8 cellular contexts compared by ENCODE assay signal in the genomic region with DNA sequence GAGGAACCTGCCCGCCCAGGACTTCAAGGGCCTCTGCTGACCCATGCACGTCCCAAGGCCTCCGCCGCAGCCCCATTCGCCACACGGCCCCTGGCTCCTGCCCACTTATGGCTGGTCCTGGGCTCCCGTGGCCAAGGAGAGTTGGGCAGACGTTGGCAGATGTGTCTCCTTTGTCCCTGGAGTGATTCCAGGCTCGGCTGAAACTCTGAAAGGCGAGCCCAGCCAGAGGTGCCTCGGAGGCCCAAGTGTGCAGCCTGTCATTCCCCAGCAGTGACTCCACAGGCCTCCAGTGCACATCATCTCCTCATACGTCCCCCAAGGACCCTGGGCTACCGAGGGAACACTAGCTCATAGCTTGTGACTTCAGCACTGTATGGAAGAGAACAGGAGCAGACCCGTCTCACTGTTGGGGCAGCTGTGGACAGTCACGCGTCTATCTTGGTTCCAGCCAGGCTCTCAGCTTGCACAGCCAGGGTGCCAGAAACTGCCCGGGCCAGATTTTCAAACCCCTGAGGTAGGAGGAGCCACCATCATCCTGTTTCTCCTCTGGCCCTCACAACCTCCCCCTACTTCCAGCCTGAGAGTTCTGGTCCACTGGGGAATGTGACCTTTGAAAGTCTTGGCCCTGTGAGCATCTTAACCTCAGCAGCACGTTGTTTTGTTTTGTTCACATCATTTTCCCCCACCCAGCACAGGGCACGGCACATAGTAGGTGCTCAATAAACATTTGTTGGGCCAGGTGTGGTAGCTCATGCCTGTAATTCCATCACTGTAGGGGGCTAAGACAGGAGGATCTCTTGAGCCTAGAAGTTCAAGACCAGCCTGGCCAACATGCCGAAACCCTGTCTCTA. TPM values are rescaled to one million over a fixed set of nuclear protein-coding genes. Genes with fewer than 3 reads are reported as not detected.
DNase-seq lines count a peak whose midpoint lies in the region; ATAC-seq, FAIRE-seq and TF ChIP-seq lines count a peak whose summit lies in the region.

No MANE protein-coding gene starts in this region.

- peak overlapping the region; percentile 82 for H4K91ac ChIP-seq in IMR-90 (ENCODE audit: insufficient read depth, low read depth, low read length)

- CTCF ChIA-PET in IMR-90 (lab: Yijun Ruan, JAX): no interaction called here
- CTCF ChIA-PET in activated CD8-positive, alpha-beta T cell treated with anti-CD3 and anti-CD28 coated beads for 36 hours (lab: Charles Lee): interaction anchor here (1.0 to 1.3 kb wide), 3 partner anchors 8 to 201 kb away, joined by 3 to 4 read pairs (median 3); no protein-coding TSS in a partner anchor

- peak overlapping the region; percentile 81 for H2BK5ac ChIP-seq in IMR-90 (ENCODE audit: low read depth, low read length, poor library complexity, severe bottlenecking)

- H3K27me3 ChIP-seq in IMR-90 (ENCODE audit: control insufficient read depth, insufficient read depth, low read length): no peaks in the 10 kb centered on the region
- H3K27me3 ChIP-seq in ascending aorta: no peaks in the 10 kb centered on the region
- H3K27me3 ChIP-seq in stomach: no peaks in the 10 kb centered on the region
- no peaks in the 10 kb centered on the region for H3K27me3 ChIP-seq in MM.1S (replicated peaks; ENCODE audit: insufficient read depth, low read length)

- H3K4me1 ChIP-seq in IMR-90 (ENCODE audit: control insufficient read depth, insufficient read depth, low read length) (peaks cover 22% of the 10 kb centered on the region), ascending aorta (peaks cover 11 to 28% of the 10 kb centered on the region in 2 donors), stomach (peaks cover 37 to 69% (median 60%) of the 10 kb centered on the region in 4 donors), MM.1S (ENCODE audit: low read length) (no peaks in the 10 kb centered on the region)

- H3K27ac ChIP-seq in IMR-90 (ENCODE audit: insufficient read depth, low read length) (peak overlapping the region; percentile 63), ascending aorta (peak overlapping the region; percentile 95 to 97), stomach (peak overlapping the region; percentile 88 to 96 (median 93)), MM.1S (ENCODE audit: low read length) (no peak overlapping the region)

- POLR2A ChIA-PET in IMR-90 (lab: Charles Lee; ENCODE audit: unreplicated experiment): no interaction called here
- POLR2A ChIA-PET in activated CD8-positive, alpha-beta T cell treated with anti-CD3 and anti-CD28 coated beads for 36 hours (lab: Charles Lee): interaction anchor here (0.8 to 2.0 kb wide), 3 partner anchors 14 to 61 kb away, joined by 3 to 10 read pairs (median 4); no protein-coding TSS in a partner anchor

- 13% methylated on average over 6 of the region's 20 CpGs; no CpG with 5 or more reads in 1 of the 2 experiments for WGBS in IMR-90 (ENCODE audit: extremely low coverage in 2 of 2, insufficient read length in 1 of 2), 2 experiments
- 28 to 42% (median 31%) methylated on average over 14 to 20 of the region's 20 CpGs for WGBS in stomach, 5 donors

- no peak overlapping the region for H3K27ac Mint-ChIP-seq in activated CD8-positive, alpha-beta T cell treated with anti-CD3 and anti-CD28 coated beads for 36 hours

- H3K4me2 ChIP-seq in IMR-90 (ENCODE audit: low read depth, low read length): peak overlapping the region; percentile 3; the same call in 1 of the 2 replicates
- no peak overlapping the region for H3K4me2 ChIP-seq in MM.1S (ENCODE audit: low read depth, low read length)

- H4K8ac ChIP-seq in IMR-90 (ENCODE audit: low read depth in 2 of 2, low read length in 2 of 2): peak overlapping the region; percentile 61 to 73; a peak in 3 of 4 replicates

- no TSS peak for BruUV-seq in IMR-90 (replicated peaks; lab: Mats Ljungman, UMichigan)

- peaks cover 36% of the 10 kb centered on the region for H3K4me1 Mint-ChIP-seq in activated CD8-positive, alpha-beta T cell treated with anti-CD3 and anti-CD28 coated beads for 36 hours (ENCODE audit: low read depth)

- DNase-seq in IMR-90 (peak; percentile 62), ascending aorta (ENCODE audit: low spot score in 2 of 2) (peak; percentile 83 to 91), kidney tubule cell (ENCODE audit: low spot score) (peak; percentile 51), stomach (peak; percentile 65), MM.1S (no peak), GM19239 (ENCODE audit: insufficient read length, low spot score) (no peak)
- no peak for DNase-seq in activated CD8-positive, alpha-beta T cell treated with anti-CD3 and anti-CD28 coated beads for 36 hours

- peak overlapping the region; percentile 8 for H2AK5ac ChIP-seq in IMR-90 (ENCODE audit: low read depth, low read length)

- peak overlapping the region; percentile 73 for H2BK120ac ChIP-seq in IMR-90 (ENCODE audit: low read depth, low read length)

- H2AK9ac ChIP-seq in IMR-90 (replicated peaks; ENCODE audit: low read depth, low read length, poor library complexity): peak overlapping the region; percentile 92

- no peak for TF ChIP-seq RAD21 in IMR-90 (IDR thresholded peaks at IDR 0.05; ENCODE audit: low read length)

- H3K14ac ChIP-seq in IMR-90 (replicated peaks; ENCODE audit: low read depth, low read length): peak overlapping the region; percentile 70

- no peaks in the 10 kb centered on the region for H3K36me3 Mint-ChIP-seq in activated CD8-positive, alpha-beta T cell treated with anti-CD3 and anti-CD28 coated beads for 36 hours (ENCODE audit: low read depth)

- no peaks in the 10 kb centered on the region for H3K27me3 Mint-ChIP-seq in activated CD8-positive, alpha-beta T cell treated with anti-CD3 and anti-CD28 coated beads for 36 hours

- peak overlapping the region; percentile 34 for H3K18ac ChIP-seq in IMR-90 (ENCODE audit: low read depth, low read length)

- H3K4me3 ChIP-seq in IMR-90 (ENCODE audit: insufficient read depth, low read depth, low read length) (no peak overlapping the region), ascending aorta (peak overlapping the region; percentile 48 to 58), stomach (peak overlapping the region; percentile 17 to 31 (median 30)), MM.1S (ENCODE audit: low read length) (no peak overlapping the region)

- TF ChIP-seq CTCF in IMR-90 (conservative IDR thresholded peaks at IDR 0.05; ENCODE audit: low read depth, low read length) (no peak), ascending aorta (IDR thresholded peaks at IDR 0.05) (no peak), stomach (IDR thresholded peaks at IDR 0.05) (no peak), MM.1S (IDR thresholded peaks at IDR 0.05; ENCODE audit: low read length) (no peak)
- TF ChIP-seq CTCF in activated CD8-positive, alpha-beta T cell treated with anti-CD3 and anti-CD28 coated beads for 36 hours (IDR thresholded peaks at IDR 0.05): no peak

- H2BK20ac ChIP-seq in IMR-90 (ENCODE audit: low read depth, low read length): peak overlapping the region; percentile 22

- H4K20me1 ChIP-seq in IMR-90 (ENCODE audit: insufficient read depth, low read length) (no peaks in the 10 kb centered on the region), MM.1S (ENCODE audit: insufficient read depth, low read length) (no peaks in the 10 kb centered on the region)

- 0 out of 4 replicates have a peak, but pooled peaks cover 0 to 5% of the 10 kb centered on the region in 2 experiments for H3K79me1 ChIP-seq in IMR-90 (ENCODE audit: low read depth in 1 of 2, low read length in 2 of 2)

- H3K9ac ChIP-seq in IMR-90 (ENCODE audit: low read depth, low read length) (peak overlapping the region; percentile 9; the same call in 1 of the 2 replicates), MM.1S (ENCODE audit: low read length) (no peak overlapping the region)

- H3K36me3 ChIP-seq in IMR-90 (ENCODE audit: control insufficient read depth, insufficient read depth, low read length) (no peaks in the 10 kb centered on the region), ascending aorta (no peaks in the 10 kb centered on the region), stomach (no peaks in the 10 kb centered on the region), MM.1S (replicated peaks; ENCODE audit: insufficient read depth, low read length) (no peaks in the 10 kb centered on the region)

- H4K5ac ChIP-seq in IMR-90 (ENCODE audit: low read depth, low read length): peak overlapping the region; percentile 77

- H3K23ac ChIP-seq in IMR-90 (ENCODE audit: low read depth, low read length): peak overlapping the region; percentile 55

- H2BK15ac ChIP-seq in IMR-90 (ENCODE audit: low read depth, low read length): peak overlapping the region; percentile 68; the same call in 2 of the 3 replicates

- in situ Hi-C loops in IMR-90 (cut with MboI; ENCODE audit: low sequenced_read_pairs): no loop called here

- H2AFZ ChIP-seq in IMR-90 (replicated peaks; ENCODE audit: low read length, poor library complexity): peak overlapping the region; percentile 90
- no peak overlapping the region for H2AFZ ChIP-seq in MM.1S (ENCODE audit: low read length)

- H3K4ac ChIP-seq in IMR-90 (ENCODE audit: low read depth, low read length): peak overlapping the region; percentile 47

- H3K9me3 Mint-ChIP-seq in activated CD8-positive, alpha-beta T cell treated with anti-CD3 and anti-CD28 coated beads for 36 hours: no peaks in the 10 kb centered on the region

- peaks cover 20% of the 10 kb centered on the region for H3K9me1 ChIP-seq in IMR-90 (ENCODE audit: insufficient read depth, low read length)

- no peaks in the 10 kb centered on the region for H3F3A ChIP-seq in MM.1S (ENCODE audit: insufficient read depth, low read length)

- dilution Hi-C loops in IMR-90 (cut with HindIII; ENCODE audit: low sequenced_read_pairs, unreplicated experiment): no loop called here

- H3K56ac ChIP-seq in IMR-90 (ENCODE audit: extremely low read depth, insufficient read depth, low read length): no peak overlapping the region

- TF ChIP-seq POLR2A in IMR-90 (IDR thresholded peaks at IDR 0.05; ENCODE audit: low read depth, low read length): no peak
- TF ChIP-seq POLR2A in stomach (IDR thresholded peaks at IDR 0.05): no peak

- no peaks in the 10 kb centered on the region for H3K9me2 ChIP-seq in MM.1S (replicated peaks; ENCODE audit: insufficient read depth, low read length)

- no peaks in the 10 kb centered on the region for H3K9me3 ChIP-seq in IMR-90 (ENCODE audit: control insufficient read depth, insufficient read depth, low read length)
- H3K9me3 ChIP-seq in ascending aorta: no peaks in the 10 kb centered on the region
- H3K9me3 ChIP-seq in stomach: no peaks in the 10 kb centered on the region
- H3K9me3 ChIP-seq in MM.1S (replicated peaks; ENCODE audit: insufficient read depth, low read length): no peaks in the 10 kb centered on the region

- peak; percentile 32 for TF ChIP-seq EP300 in stomach (IDR thresholded peaks at IDR 0.05)

- ATAC-seq in IMR-90 (ENCODE audit: low read depth) (peak; percentile 37), GM21786 (IDR thresholded peaks at IDR 0.05; ENCODE audit: unreplicated experiment) (no peak)
- no peak for ATAC-seq in activated CD8-positive, alpha-beta T cell treated with anti-CD3 and anti-CD28 coated beads for 36 hours

- intact Hi-C loops in IMR-90 (cut with micrococcal nuclease) (no loop called here), ascending aorta (cut with DNase I) (loop anchor here (1.0 kb wide), 2 partner anchors 42 to 61 kb away; no protein-coding TSS in a partner anchor), stomach (cut with DNase I; ENCODE audit: low total_unique reads) (no loop called here)
- intact Hi-C loops in activated CD8-positive, alpha-beta T cell treated with anti-CD3 and anti-CD28 coated beads for 36 hours (cut with micrococcal nuclease): no loop called here

- no peak for FAIRE-seq in GM19239 (lab: Jason Lieb, UNC)

- no peak overlapping the region for H3K4me3 Mint-ChIP-seq in activated CD8-positive, alpha-beta T cell treated with anti-CD3 and anti-CD28 coated beads for 36 hours

- no peaks in the 10 kb centered on the region for H3K79me2 ChIP-seq in MM.1S (ENCODE audit: low read length)

RNA-seq across cellular contexts. Expression of gene PSMA6, which starts 50.2 kb away (rescaled TPM):
- total RNA-seq in IMR-90 (2012; rRNA removed) (435 and 530 TPM in 2 replicates), ascending aorta (96.6 TPM), stomach (100 to 1,000 TPM in 2 of 5 donors, 10 to 100 TPM in 3; 10.7 to 178 (median 62.7) TPM)
- polyA plus RNA-seq in IMR-90 (2012; rRNA removed) (171 and 184 TPM in 2 replicates), stomach (100 to 1,000 TPM; 167 to 202 (median 167) TPM)
- polyA plus RNA-seq in IMR-90 (2012; cell fraction: cytosol; rRNA removed): 113 and 127 TPM in 2 replicates
- polyA plus RNA-seq in IMR-90 (2012; cell fraction: nucleus; rRNA removed; ENCODE audit: low replicate concordance): 32.2 and 124 TPM in 2 replicates
- total RNA-seq in activated CD8-positive, alpha-beta T cell treated with anti-CD3 and anti-CD28 coated beads for 36 hours: 100 to 1,000 TPM; 361 to 393 TPM

Comparison
In these comparisons a context has a peak if more than half of its experiments do, and no peak if none do; other contexts are left out.
1. DNase-seq: peak in IMR-90 (single experiment), ascending aorta (2 of 2), kidney tubule cell (single experiment) and stomach (single experiment); none in MM.1S (single experiment), activated CD8-positive, alpha-beta T cell treated with anti-CD3 and anti-CD28 coated beads for 36 hours (single experiment) and GM19239 (single experiment).
2. H3K4me3 ChIP-seq: peak in ascending aorta (2 of 2) and stomach (4 of 4); none in IMR-90 (single experiment) and MM.1S (single experiment).